15 cellular contexts compared by ENCODE assay signal in genomic region chr5:156892223-156892622, GRCh38. TPM values are rescaled to one million over a fixed set of nuclear protein-coding genes. Genes with fewer than 3 reads are reported as not detected.
DNase-seq lines count a peak whose midpoint lies in the region; ATAC-seq and TF ChIP-seq lines count a peak whose summit lies in the region.
"Had no signal": no experiment of that assay in that cellular context is flagged by ENCODE, and none has a peak within 500 bp of the region (broad histone marks: within the 10 kb centered on the region; RNA-seq: fewer than 3 reads in every experiment).

No MANE protein-coding gene starts in this region.

- no peaks in the 10 kb centered on the region for H4K20me1 ChIP-seq in H9 (ENCODE audit: control insufficient read depth, insufficient read depth, insufficient read length)

- no peaks in the 10 kb centered on the region for H3K27me3 ChIP-seq in H9 (ENCODE audit: insufficient read depth, low read length)

- no peaks in the 10 kb centered on the region for H3K9me3 ChIP-seq in H9 (ENCODE audit: control insufficient read depth, low read depth, low read length)
- H3K9me3 ChIP-seq: prostate gland, SJCRH30 had no signal

- no peak overlapping the region for H3K4ac ChIP-seq in H9 (ENCODE audit: low read depth, low read length)

- CTCF ChIA-PET in activated CD4-positive, alpha-beta memory T cell treated with anti-CD3 and anti-CD28 coated beads, Interleukin-2, amount 10 ng/mL, durations not matched to agents 7 days and 5 days (lab: Charles Lee): interaction anchor here (0.8 to 1.3 kb wide), 3 partner anchors 50 to 240 kb away, joined by 3 to 4 read pairs (median 3); no protein-coding TSS in a partner anchor

- no peaks in the 10 kb centered on the region for H3K27me3 Mint-ChIP-seq in activated CD4-positive, alpha-beta T cell treated with anti-CD3 and anti-CD28 coated beads, Interleukin-2, amount 10 ng/mL, durations not matched to agents 24 days and 14 days
- no peaks in the 10 kb centered on the region; the same call in none of the 2 replicates for H3K27me3 Mint-ChIP-seq in H9 (ENCODE audit: low read depth)
- H3K27me3 Mint-ChIP-seq in activated CD4-positive, alpha-beta memory T cell treated with anti-CD3 and anti-CD28 coated beads, Interleukin-2, amount 10 ng/mL, durations not matched to agents 7 days and 5 days: peaks cover 2% of the 10 kb centered on the region
- peaks cover 0 to 2% of the 10 kb centered on the region in 2 donors for H3K27me3 Mint-ChIP-seq in natural killer cell treated with Interleukin-12 subunit alpha and Interleukin-12 subunit beta and Interleukin-15 and Interleukin-18, amount 100 ng/mL, for 72 hours
- H3K27me3 Mint-ChIP-seq: dendritic cell treated with granulocyte-macrophage colony-stimulating factor and Interleukin-4, amounts not matched to agents 40 ng/mL and 50 ng/mL, for 4 days had no signal

- H3K4me1 ChIP-seq in H9 (ENCODE audit: insufficient read depth, low read length): no peaks in the 10 kb centered on the region
- H3K4me1 ChIP-seq: prostate gland, SJCRH30 had no signal

- no peak overlapping the region for H2BK12ac ChIP-seq in H9 (ENCODE audit: insufficient read length, low read depth, low read length)

- H3K9me3 Mint-ChIP-seq in activated CD4-positive, alpha-beta T cell treated with anti-CD3 and anti-CD28 coated beads, Interleukin-2, amount 10 ng/mL, durations not matched to agents 24 days and 14 days: peaks cover 10% of the 10 kb centered on the region
- H3K9me3 Mint-ChIP-seq in H9: no peaks in the 10 kb centered on the region
- H3K9me3 Mint-ChIP-seq in activated CD4-positive, alpha-beta memory T cell treated with anti-CD3 and anti-CD28 coated beads, Interleukin-2, amount 10 ng/mL, durations not matched to agents 7 days and 5 days: peaks cover 7% of the 10 kb centered on the region
- H3K9me3 Mint-ChIP-seq in natural killer cell treated with Interleukin-12 subunit alpha and Interleukin-12 subunit beta and Interleukin-15 and Interleukin-18, amount 100 ng/mL, for 72 hours: peaks cover 4% of the 10 kb centered on the region
- H3K9me3 Mint-ChIP-seq: dendritic cell treated with granulocyte-macrophage colony-stimulating factor and Interleukin-4, amounts not matched to agents 40 ng/mL and 50 ng/mL, for 4 days had no signal

- H3T11ph ChIP-seq in H9 (ENCODE audit: low read length): no peak overlapping the region

- H2BK120ac ChIP-seq in H9 (ENCODE audit: low read depth, low read length, poor library complexity, severe bottlenecking): no peak overlapping the region

- H2AK5ac ChIP-seq in H9 (ENCODE audit: insufficient read length, low read length): no peak overlapping the region

- TF ChIP-seq CTCF in H9 (conservative IDR thresholded peaks at IDR 0.05): peak; percentile 44; the same call in 2 of the 3 replicates

- POLR2A ChIA-PET in activated CD4-positive, alpha-beta memory T cell treated with anti-CD3 and anti-CD28 coated beads, Interleukin-2, amount 10 ng/mL, durations not matched to agents 7 days and 5 days (lab: Charles Lee): no interaction called here

- H3K9ac ChIP-seq in H9 (ENCODE audit: extremely low read depth, insufficient read length, low read length): no peak overlapping the region

- peaks cover 42% of the 10 kb centered on the region for H3K4me1 Mint-ChIP-seq in activated CD4-positive, alpha-beta T cell treated with anti-CD3 and anti-CD28 coated beads, Interleukin-2, amount 10 ng/mL, durations not matched to agents 24 days and 14 days
- H3K4me1 Mint-ChIP-seq in H9: peaks cover 7 to 8% of the 10 kb centered on the region in 2 experiments
- H3K4me1 Mint-ChIP-seq in activated CD4-positive, alpha-beta memory T cell treated with anti-CD3 and anti-CD28 coated beads, Interleukin-2, amount 10 ng/mL, durations not matched to agents 7 days and 5 days: peaks cover 30% of the 10 kb centered on the region
- H3K4me1 Mint-ChIP-seq in natural killer cell treated with Interleukin-12 subunit alpha and Interleukin-12 subunit beta and Interleukin-15 and Interleukin-18, amount 100 ng/mL, for 72 hours (ENCODE audit: low read depth in 2 of 2): peaks cover 20 to 40% of the 10 kb centered on the region in 2 donors

- no peak for DNase-seq in activated CD4-positive, alpha-beta T cell treated with anti-CD3 and anti-CD28 coated beads, Interleukin-2, amount 10 ng/mL, durations not matched to agents 24 days and 14 days
- no peak for DNase-seq in activated CD4-positive, alpha-beta T cell treated with anti-CD3 and anti-CD28 coated beads, Interleukin-2, amount 50 U/mL, for 48 hours
- DNase-seq in H9: no peak
- no peak for DNase-seq in activated CD4-positive, alpha-beta memory T cell treated with anti-CD3 and anti-CD28 coated beads, Interleukin-2, amount 10 ng/mL, durations not matched to agents 7 days and 5 days
- no peak for DNase-seq in natural killer cell treated with Interleukin-12 subunit alpha and Interleukin-12 subunit beta and Interleukin-15 and Interleukin-18, amount 100 ng/mL, for 72 hours (ENCODE audit: low spot score)
- no peak for DNase-seq in NCI-H2029 treated with DMSO at 0.1 percent for 48 hours (lab: John Stamatoyannopoulos, UW)
- DNase-seq in activated CD4-positive, CD25-positive, alpha-beta regulatory T cell treated with anti-CD3 and anti-CD28 coated beads, Interleukin-2, amount 50 U/mL, for 72 hours: no peak
- DNase-seq in activated gamma-delta T cell (lab: John Stamatoyannopoulos, UW): no peak
- DNase-seq: AML-193; GDM1; NCI-H524 treated with DMSO at 0.1 percent for 48 hours; SJCRH30; stimulated activated naive B cell treated with anti-CD40 and anti-IgM and Interleukin-4, amounts not matched to agents 10 μg/mL and 1 μg/mL and 100 μg/mL, for 72 hours had no signal

- H4K5ac ChIP-seq in H9 (ENCODE audit: insufficient read length, low read depth, low read length): no peak overlapping the region

- H3K56ac ChIP-seq in H9 (ENCODE audit: insufficient read length, low read depth, low read length): no peak overlapping the region

- no CpG with 5 or more reads among the region's 1 CpG for WGBS in H9 (ENCODE audit: extremely low coverage, insufficient read length, low lambda C conversion rate)

- intact Hi-C loops in activated CD4-positive, alpha-beta T cell treated with anti-CD3 and anti-CD28 coated beads, Interleukin-2, amount 10 ng/mL, durations not matched to agents 24 days and 14 days (cut with micrococcal nuclease): loop anchor here (1.0 to 2.0 kb wide), 3 partner anchors 21 to 133 kb away; no protein-coding TSS in a partner anchor

- no peak overlapping the region for H3K4me2 ChIP-seq in H9 (ENCODE audit: insufficient read depth, insufficient read length, low read length)

- H3K36me3 Mint-ChIP-seq in activated CD4-positive, alpha-beta T cell treated with anti-CD3 and anti-CD28 coated beads, Interleukin-2, amount 10 ng/mL, durations not matched to agents 24 days and 14 days (ENCODE audit: low read depth): peaks cover 8% of the 10 kb centered on the region
- no peaks in the 10 kb centered on the region for H3K36me3 Mint-ChIP-seq in H9 (ENCODE audit: insufficient read depth in 1 of 3, low read depth in 3 of 3)
- peaks cover 13% of the 10 kb centered on the region for H3K36me3 Mint-ChIP-seq in activated CD4-positive, alpha-beta memory T cell treated with anti-CD3 and anti-CD28 coated beads, Interleukin-2, amount 10 ng/mL, durations not matched to agents 7 days and 5 days (ENCODE audit: low read depth)
- peaks cover 6% of the 10 kb centered on the region for H3K36me3 Mint-ChIP-seq in natural killer cell treated with Interleukin-12 subunit alpha and Interleukin-12 subunit beta and Interleukin-15 and Interleukin-18, amount 100 ng/mL, for 72 hours
- H3K36me3 Mint-ChIP-seq: stimulated activated naive B cell treated with anti-CD40 and anti-IgM and Interleukin-4, amounts not matched to agents 10 μg/mL and 1 μg/mL and 100 μg/mL, for 72 hours had no signal

- no peak overlapping the region for H2BK20ac ChIP-seq in H9 (ENCODE audit: low read depth, low read length, poor library complexity, severe bottlenecking)

- no peak overlapping the region for H2BK5ac ChIP-seq in H9 (ENCODE audit: insufficient read length, low read length)

- H3K14ac ChIP-seq in H9 (ENCODE audit: insufficient read depth, low read length): no peak overlapping the region

- no peaks in the 10 kb centered on the region for H3K79me1 ChIP-seq in H9 (ENCODE audit: insufficient read depth, low read depth, low read length, poor library complexity, severe bottlenecking)

- H3K23me2 ChIP-seq in H9 (ENCODE audit: insufficient read length, low read depth, low read length, poor library complexity, severe bottlenecking): no peaks in the 10 kb centered on the region

- H3K79me2 ChIP-seq in H9 (ENCODE audit: insufficient read depth, low read length): no peaks in the 10 kb centered on the region

- no peak overlapping the region for H3K23ac ChIP-seq in H9 (ENCODE audit: insufficient read length, low read depth, low read length)

- H4K8ac ChIP-seq in H9 (replicated peaks; ENCODE audit: insufficient read length, low read depth, low read length): no peak overlapping the region

- H3K27ac Mint-ChIP-seq in activated CD4-positive, alpha-beta T cell treated with anti-CD3 and anti-CD28 coated beads, Interleukin-2, amount 10 ng/mL, durations not matched to agents 24 days and 14 days: peak overlapping the region; percentile 88
- H3K27ac Mint-ChIP-seq in H9: peak overlapping the region in 1 of 3 experiments; percentile 72; a peak in 2 of 7 replicates
- peak overlapping the region; percentile 19 for H3K27ac Mint-ChIP-seq in activated CD4-positive, alpha-beta memory T cell treated with anti-CD3 and anti-CD28 coated beads, Interleukin-2, amount 10 ng/mL, durations not matched to agents 7 days and 5 days
- peak overlapping the region; percentile 3 to 74 for H3K27ac Mint-ChIP-seq in natural killer cell treated with Interleukin-12 subunit alpha and Interleukin-12 subunit beta and Interleukin-15 and Interleukin-18, amount 100 ng/mL, for 72 hours
- H3K27ac Mint-ChIP-seq: dendritic cell treated with granulocyte-macrophage colony-stimulating factor and Interleukin-4, amounts not matched to agents 40 ng/mL and 50 ng/mL, for 4 days; stimulated activated naive B cell treated with anti-CD40 and anti-IgM and Interleukin-4, amounts not matched to agents 10 μg/mL and 1 μg/mL and 100 μg/mL, for 72 hours had no signal

- H3K18ac ChIP-seq in H9 (ENCODE audit: insufficient read length, low read depth, low read length): no peak overlapping the region

- H3K4me3 Mint-ChIP-seq in activated CD4-positive, alpha-beta T cell treated with anti-CD3 and anti-CD28 coated beads, Interleukin-2, amount 10 ng/mL, durations not matched to agents 24 days and 14 days: peak overlapping the region; percentile 4
- no peak overlapping the region for H3K4me3 Mint-ChIP-seq in H9
- H3K4me3 Mint-ChIP-seq in activated CD4-positive, alpha-beta memory T cell treated with anti-CD3 and anti-CD28 coated beads, Interleukin-2, amount 10 ng/mL, durations not matched to agents 7 days and 5 days: no peak overlapping the region
- peak overlapping the region; percentile 3 for H3K4me3 Mint-ChIP-seq in natural killer cell treated with Interleukin-12 subunit alpha and Interleukin-12 subunit beta and Interleukin-15 and Interleukin-18, amount 100 ng/mL, for 72 hours
- H3K4me3 Mint-ChIP-seq: dendritic cell treated with granulocyte-macrophage colony-stimulating factor and Interleukin-4, amounts not matched to agents 40 ng/mL and 50 ng/mL, for 4 days; stimulated activated naive B cell treated with anti-CD40 and anti-IgM and Interleukin-4, amounts not matched to agents 10 μg/mL and 1 μg/mL and 100 μg/mL, for 72 hours had no signal

- ATAC-seq in natural killer cell treated with Interleukin-12 subunit alpha and Interleukin-12 subunit beta and Interleukin-15 and Interleukin-18, amount 100 ng/mL, for 72 hours: no peak

- no peak overlapping the region for H2BK15ac ChIP-seq in H9 (ENCODE audit: low read depth, low read length)

- H4K91ac ChIP-seq in H9 (ENCODE audit: insufficient read length, low read depth, low read length): no peak overlapping the region

- no peak overlapping the region for H2AFZ ChIP-seq in H9 (ENCODE audit: low read length)

- H3K27ac ChIP-seq in H9 (ENCODE audit: insufficient read length, low read depth, low read length): no peak overlapping the region
- H3K27ac ChIP-seq: prostate gland, SJCRH30 had no signal

RNA-seq across cellular contexts. Expression of gene PPP1R2B, which starts 42.1 kb away (rescaled TPM):
- total RNA-seq in activated CD4-positive, alpha-beta T cell treated with anti-CD3 and anti-CD28 coated beads, Interleukin-2, amount 10 ng/mL, durations not matched to agents 24 days and 14 days: 0.47 and 0.58 TPM in 2 replicates
- not detected in 2 replicates for total RNA-seq in H9 (2021)
- total RNA-seq in activated CD4-positive, alpha-beta memory T cell treated with anti-CD3 and anti-CD28 coated beads, Interleukin-2, amount 10 ng/mL, durations not matched to agents 7 days and 5 days: not detected
- under 1 TPM in 1 of 2 donors, not detected in 1; 0.24 TPM for total RNA-seq in natural killer cell treated with Interleukin-12 subunit alpha and Interleukin-12 subunit beta and Interleukin-15 and Interleukin-18, amount 100 ng/mL, for 72 hours
- total RNA-seq: SJCRH30 had no signal

Comparison
In these comparisons a context has a peak if more than half of its experiments do, and no peak if none do; other contexts are left out.
1. H3K4me3 Mint-ChIP-seq: peak in activated CD4-positive, alpha-beta T cell treated with anti-CD3 and anti-CD28 coated beads, Interleukin-2, amount 10 ng/mL, durations not matched to agents 24 days and 14 days (single experiment) and natural killer cell treated with Interleukin-12 subunit alpha and Interleukin-12 subunit beta and Interleukin-15 and Interleukin-18, amount 100 ng/mL, for 72 hours (single experiment); none in H9 (0 of 2) and activated CD4-positive, alpha-beta memory T cell treated with anti-CD3 and anti-CD28 coated beads, Interleukin-2, amount 10 ng/mL, durations not matched to agents 7 days and 5 days (single experiment).